ENCODE assay signal across 1 cellular context in the genomic region with DNA sequence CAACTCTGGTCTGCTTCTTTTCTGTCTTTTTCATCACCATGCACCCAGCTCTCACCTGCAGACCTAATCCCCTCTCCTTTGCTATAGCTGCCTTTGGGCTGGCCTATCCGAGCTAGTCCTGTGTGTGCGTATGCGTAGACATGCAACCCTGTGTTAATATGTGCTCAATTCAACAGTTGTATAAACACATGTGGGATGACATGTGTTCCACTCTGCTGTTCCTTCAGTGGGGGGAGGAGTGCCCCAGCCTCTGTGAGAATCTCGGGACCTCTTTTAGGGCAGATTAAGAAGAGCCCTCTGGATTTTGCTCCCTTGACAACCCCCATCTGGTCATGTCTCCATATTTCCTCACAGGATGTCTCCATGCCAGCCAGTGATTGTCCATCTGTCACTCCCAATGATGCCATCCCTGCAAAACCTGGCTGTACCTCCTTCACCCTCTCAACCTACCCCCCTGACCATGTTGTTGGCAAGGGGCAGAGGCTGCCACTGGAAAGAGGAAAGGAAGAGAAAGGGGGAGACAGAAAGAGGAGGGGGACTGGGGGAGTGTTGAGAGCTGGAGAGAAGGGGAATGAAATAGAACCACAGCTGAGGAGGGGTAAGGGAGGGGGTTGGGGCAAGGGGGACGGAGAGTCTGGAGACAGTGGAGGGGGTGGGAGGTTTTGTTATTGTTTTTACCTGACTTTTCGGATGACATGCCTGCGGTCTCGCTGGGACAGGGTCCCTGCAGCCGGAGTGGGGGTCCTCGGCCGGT.
TF ChIP-seq lines count a peak whose summit lies in the region.

No MANE protein-coding gene starts in this region.

TF ChIP-seq in H1, 55 proteins besides CTCF, POLR2A, EP300 and RAD21:
- no peak for TF ChIP-seq TEAD4 (IDR thresholded peaks at IDR 0.05; ENCODE audit: low read depth, low read length)
- TF ChIP-seq POLR2AphosphoS5 (IDR thresholded peaks at IDR 0.05; ENCODE audit: low read depth, low read length), result no peak
- TF ChIP-seq HDAC2 (IDR thresholded peaks at IDR 0.05; ENCODE audit: borderline replicate concordance in 1 of 2, low read depth in 2 of 2, low read length in 2 of 2), result no peak
- TF ChIP-seq RBBP5 (IDR thresholded peaks at IDR 0.05; ENCODE audit: borderline replicate concordance, low read depth, low read length), result no peak
- TF ChIP-seq TAF1 (IDR thresholded peaks at IDR 0.05; ENCODE audit: low read depth, low read length), result no peak
- TF ChIP-seq CTBP2 (IDR thresholded peaks at IDR 0.05; ENCODE audit: borderline replicate concordance, insufficient read depth, insufficient read length, low read length), result no peak
- no peak for TF ChIP-seq SP2 (IDR thresholded peaks at IDR 0.05; ENCODE audit: low read length)
- no peak for TF ChIP-seq SRF (IDR thresholded peaks at IDR 0.05; ENCODE audit: low read depth, low read length)
- no peak for TF ChIP-seq RFX5 (IDR thresholded peaks at IDR 0.05; ENCODE audit: borderline replicate concordance, low read depth, low read length)
- no peak for TF ChIP-seq SIRT6 (IDR thresholded peaks at IDR 0.05; ENCODE audit: low read length)
